Comparison of ENCODE assay signal across 8 cellular contexts in genomic region chr3:40387001-40387894, GRCh38. TPM values are rescaled to one million over a fixed set of nuclear protein-coding genes. Genes with fewer than 3 reads are reported as not detected.
DNase-seq lines count a peak whose midpoint lies in the region; ATAC-seq and TF ChIP-seq lines count a peak whose summit lies in the region.

TSS of gene ENTPD3 (plus strand) at chr3:40387184. CDS start at chr3:40388058, 874 bp downstream.

- H3K27me3 ChIP-seq in ovary: no peaks in the 10 kb centered on the region

- ATAC-seq in Right ventricle myocardium inferior (peak; percentile 75), GM18861 (IDR thresholded peaks at IDR 0.05; ENCODE audit: unreplicated experiment) (no peak)

- intact Hi-C loops in Right ventricle myocardium inferior (cut with DNase I): no loop called here
- intact Hi-C loops in cardiac septum (cut with DNase I): no loop called here
- intact Hi-C loops in ovary (cut with DNase I): no loop called here

- TF ChIP-seq CTCF in foreskin fibroblast (IDR thresholded peaks at IDR 0.05; ENCODE audit: low read depth, low read length) (no peak), ovary (IDR thresholded peaks at IDR 0.05) (no peak)

- H3K27ac ChIP-seq in ovary: no peak within 1 kb of the TSS
- H3K27ac ChIP-seq in urinary bladder (ENCODE audit: low read depth): no peak within 1 kb of the TSS

- no peak for TF ChIP-seq POLR2A in ovary (IDR thresholded peaks at IDR 0.05)

- DNase-seq in Right ventricle myocardium inferior (ENCODE audit: missing footprints) (no peak), cardiac septum (ENCODE audit: low spot score) (no peak), foreskin fibroblast (peak; percentile 4 to 42), ovary (peak in 2 of 5 donors; percentile 25 to 38), SW480 (ENCODE audit: low spot score) (no peak)
- peak; percentile 12 for DNase-seq in activated T-helper 9 cell treated with anti-CD3 and anti-CD28 coated beads, Interleukin-2, amount 50 U/mL, for 16 hours (ENCODE audit: low read depth)

- no peaks in the 10 kb centered on the region for H3K9me3 ChIP-seq in ovary

- H3K4me1 ChIP-seq in ovary (ENCODE audit: insufficient read depth) (peaks cover 2% of the 10 kb centered on the region), urinary bladder (ENCODE audit: insufficient read depth) (no peaks in the 10 kb centered on the region)

- TF ChIP-seq EP300 in ovary (IDR thresholded peaks at IDR 0.05): no peak

- H3K36me3 ChIP-seq in ovary (no peaks in the 10 kb centered on the region), urinary bladder (ENCODE audit: insufficient read depth) (peaks cover 3% of the 10 kb centered on the region)

- H3K4me3 ChIP-seq in foreskin fibroblast (ENCODE audit: low read depth in 1 of 2, low read length in 2 of 2) (peak within 1 kb of the TSS; percentile 20 to 41), ovary (peak within 1 kb of the TSS; percentile 25), urinary bladder (ENCODE audit: low read depth, low read length) (peak within 1 kb of the TSS; percentile 44)

- WGBS in ovary, 3 donors: 7% methylated on average over 48 to 49 of the region's 49 CpGs
- WGBS in urinary bladder: 6% methylated on average over 49 of the region's 49 CpGs

RNA-seq across cellular contexts. Expression of gene ENTPD3, which starts in this region (rescaled TPM):
- total RNA-seq in Right ventricle myocardium inferior (0.11 TPM), cardiac septum (0.38 TPM), ovary (1 to 10 TPM in 4 of 7 donors, under 1 TPM in 3; 0.46 to 2.0 (median 1.3) TPM), urinary bladder (8.5 TPM)
- polyA plus RNA-seq in ovary (1 to 10 TPM in 1 of 2 donors, under 1 TPM in 1; 0.46 to 5.6 TPM), urinary bladder (4.1 TPM)

Comparison
In these comparisons a context has a peak if more than half of its experiments do, and no peak if none do; other contexts are left out.
1. Peak in ATAC-seq in Right ventricle myocardium inferior; RNA of the gene not detected or under 1 TPM.
2. DNase-seq: peak in activated T-helper 9 cell treated with anti-CD3 and anti-CD28 coated beads, Interleukin-2, amount 50 U/mL, for 16 hours (single experiment) and foreskin fibroblast (2 of 2); none in Right ventricle myocardium inferior (single experiment), cardiac septum (single experiment) and SW480 (single experiment).
3. Peak in every context shown above with its lines, with median percentiles within 50 percentile points of each other: H3K4me3 ChIP-seq.